Comparison of ENCODE assay signal across 16 cellular contexts in the genomic region with DNA sequence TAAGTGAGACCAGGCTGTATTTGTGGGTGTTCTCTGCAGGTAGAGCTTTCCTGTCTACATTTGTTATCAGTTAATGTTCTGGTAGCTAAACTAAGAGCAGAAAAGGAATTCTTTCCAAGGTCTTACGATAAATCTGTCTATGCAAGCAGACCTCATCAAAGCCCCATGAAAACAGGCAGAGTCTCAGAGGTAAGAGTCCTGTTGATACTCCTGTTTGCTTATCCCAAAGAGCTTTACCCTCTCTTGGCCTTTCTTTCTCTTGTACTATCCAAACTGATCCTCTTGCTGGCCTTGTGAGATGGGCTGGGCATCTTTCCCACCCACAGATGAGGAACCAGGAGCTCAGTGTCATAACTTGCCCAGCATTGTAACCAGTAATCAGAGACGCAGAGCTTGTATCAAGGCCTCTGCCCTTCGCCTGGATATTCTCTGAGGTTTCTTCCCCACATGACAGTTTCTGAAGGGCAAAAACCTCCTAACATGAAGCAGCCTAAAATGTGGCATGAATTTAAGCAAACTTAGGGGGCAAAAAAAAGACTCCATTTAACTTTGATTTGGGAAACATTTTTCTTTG. TPM values are rescaled to one million over a fixed set of nuclear protein-coding genes. Genes with fewer than 3 reads are reported as not detected.
DNase-seq lines count a peak whose midpoint lies in the region; ATAC-seq and TF ChIP-seq lines count a peak whose summit lies in the region.
"Had no signal": no experiment of that assay in that cellular context is flagged by ENCODE, and none has a peak within 500 bp of the region (broad histone marks: within the 10 kb centered on the region; RNA-seq: fewer than 3 reads in every experiment).

No MANE protein-coding gene starts in this region.

- intact Hi-C loops in heart right ventricle (cut with DNase I) (no loop called here), head of caudate nucleus (cut with DNase I) (no loop called here)

- no peak overlapping the region for H2BK5ac ChIP-seq in neuronal stem cell (ENCODE audit: low read length)

- H3K14ac ChIP-seq in neuronal stem cell (ENCODE audit: low read length): no peak overlapping the region

- H3K27me3 ChIP-seq in heart right ventricle (no peaks in the 10 kb centered on the region), neuronal stem cell (ENCODE audit: control insufficient read depth in 3 of 3, insufficient read depth in 3 of 3, low read depth in 1 of 3, low read length in 3 of 3) (no peaks in the 10 kb centered on the region)

- H3K27ac ChIP-seq in heart right ventricle: peak overlapping the region; percentile 65 to 89 (median 78)
- H3K27ac ChIP-seq in neuronal stem cell (replicated peaks; ENCODE audit: low read length): no peak overlapping the region
- H3K27ac ChIP-seq: coronary artery had no signal

- H2AK5ac ChIP-seq in neuronal stem cell (ENCODE audit: low read depth, low read length): no peak overlapping the region

- 51 to 71% methylated on average over 3 of the region's 3 CpGs for WGBS in heart right ventricle, 2 donors
- no CpG with 5 or more reads among the region's 3 CpGs for WGBS in neuronal stem cell (ENCODE audit: extremely low coverage in 2 of 2, insufficient read length in 2 of 2, insufficient replicate concordance in 1 of 2), 2 donors

- H3K36me3 ChIP-seq in heart right ventricle: no peaks in the 10 kb centered on the region
- H3K36me3 ChIP-seq in neuronal stem cell (replicated peaks in 1 of 2; ENCODE audit: control insufficient read depth in 2 of 2, insufficient read depth in 2 of 2, low read length in 2 of 2): peaks cover 0 to 28% of the 10 kb centered on the region in 2 donors
- H3K36me3 ChIP-seq: prostate gland had no signal

- no peaks in the 10 kb centered on the region for H3K9me3 ChIP-seq in heart right ventricle
- peaks cover 0 to 14% of the 10 kb centered on the region in 2 donors for H3K9me3 ChIP-seq in neuronal stem cell (replicated peaks in 1 of 2; ENCODE audit: control insufficient read depth in 2 of 2, insufficient read depth in 1 of 2, low read depth in 1 of 2, low read length in 2 of 2)
- H3K9me3 ChIP-seq: prostate gland had no signal

- H4K8ac ChIP-seq in neuronal stem cell (ENCODE audit: low read depth, low read length): peak overlapping the region; percentile 58

- no peak overlapping the region for H3K4me2 ChIP-seq in neuronal stem cell (ENCODE audit: insufficient read depth, low read length, poor library complexity, severe bottlenecking)

- TF ChIP-seq CTCF in heart right ventricle (IDR thresholded peaks at IDR 0.05): no peak

- no peak overlapping the region for H2BK120ac ChIP-seq in neuronal stem cell (ENCODE audit: low read depth, low read length)

- no peak overlapping the region for H2AFZ ChIP-seq in neuronal stem cell (ENCODE audit: low read length)

- H3K4ac ChIP-seq in neuronal stem cell (ENCODE audit: low read length): no peak overlapping the region

- H3K4me1 ChIP-seq in heart right ventricle: peaks cover 6 to 69% (median 40%) of the 10 kb centered on the region in 9 donors
- H3K4me1 ChIP-seq in neuronal stem cell (ENCODE audit: control insufficient read depth in 2 of 2, insufficient read depth in 1 of 2, low read depth in 1 of 2, low read length in 2 of 2): peaks cover 0 to 2% of the 10 kb centered on the region in 2 donors
- H3K4me1 ChIP-seq: prostate gland had no signal

- no peak overlapping the region for H4K91ac ChIP-seq in neuronal stem cell (ENCODE audit: low read depth, low read length, poor library complexity)

- no peak overlapping the region for H3K23ac ChIP-seq in neuronal stem cell (ENCODE audit: low read depth, low read length, poor library complexity)

- no peak overlapping the region for H2BK15ac ChIP-seq in neuronal stem cell (ENCODE audit: low read length)

- H3K9ac ChIP-seq in neuronal stem cell (ENCODE audit: low read depth, low read length, poor library complexity): peak overlapping the region; percentile 65

- H3K18ac ChIP-seq in neuronal stem cell (ENCODE audit: low read length): no peak overlapping the region

- DNase-seq in G401 (ENCODE audit: low spot score) (peak; percentile 64), NCI-H69 (lab: John Stamatoyannopoulos, UW) (peak; percentile 80), heart right ventricle (no peak), neuronal stem cell (ENCODE audit: low spot score) (no peak), head of caudate nucleus (no peak), NCI-H524 (lab: John Stamatoyannopoulos, UW) (no peak)
- DNase-seq in activated CD4-positive, alpha-beta T cell treated with anti-CD3 and anti-CD28 coated beads for 48 hours: no peak
- DNase-seq: activated effector memory CD4-positive, alpha-beta T cell treated with anti-CD3 and anti-CD28 coated beads, Interleukin-2, amount 50 U/mL, for 16 hours; aorta; erythroblast; SHP77 had no signal

- H3K4me3 ChIP-seq in heart right ventricle (no peak overlapping the region), neuronal stem cell (ENCODE audit: low read length in 2 of 2) (no peak overlapping the region)
- H3K4me3 ChIP-seq: coronary artery, prostate gland had no signal

- in situ Hi-C loops in G401 (cut with HindIII; ENCODE audit: low sequenced_read_pairs): no loop called here

- no peaks in the 10 kb centered on the region for H3K79me1 ChIP-seq in neuronal stem cell (ENCODE audit: low read depth, low read length)

- peak in 3 of 8 donors; percentile 18 to 40 (median 27) for ATAC-seq in heart right ventricle
- ATAC-seq in GM21447 (IDR thresholded peaks at IDR 0.05; ENCODE audit: unreplicated experiment): no peak

- no peak overlapping the region for H2BK12ac ChIP-seq in neuronal stem cell (ENCODE audit: low read length)

RNA-seq across cellular contexts. Expression of gene PRKACG, which starts 33.5 kb away (rescaled TPM):
- total RNA-seq in G401 (2014; rRNA removed; shearing (Covaris generic)): not detected in 2 replicates
- total RNA-seq in heart right ventricle: not detected
- not detected for polyA plus RNA-seq in heart right ventricle
- polyA plus RNA-seq in neuronal stem cell (2013, experiment 1 of 2): not detected
- polyA plus RNA-seq in neuronal stem cell (2013, experiment 2 of 2): not detected
- total RNA-seq: aorta, kidney epithelial cell, subcutaneous adipose tissue had no signal
- polyA plus RNA-seq: aorta had no signal

RNA-seq across cellular contexts. Expression of gene FXN, which starts 55.1 kb away (rescaled TPM):
- total RNA-seq in G401 (2014; rRNA removed; shearing (Covaris generic)): 8.7 and 29.9 TPM in 2 replicates
- total RNA-seq in heart right ventricle: 10 to 100 TPM; 18.8 to 41.8 (median 36.8) TPM
- 10 to 100 TPM in 1 of 2 donors, 1 to 10 TPM in 1; 7.8 to 15.0 TPM for polyA plus RNA-seq in heart right ventricle
- 32.9 TPM for polyA plus RNA-seq in neuronal stem cell (2013, experiment 1 of 2)
- 33.9 TPM for polyA plus RNA-seq in neuronal stem cell (2013, experiment 2 of 2)

Comparison
In these comparisons a context has a peak if more than half of its experiments do, and no peak if none do; other contexts are left out.
1. DNase-seq: peak in G401 (single experiment) and NCI-H69 (single experiment); none in heart right ventricle (0 of 2), neuronal stem cell (single experiment), head of caudate nucleus (0 of 42), activated CD4-positive, alpha-beta T cell treated with anti-CD3 and anti-CD28 coated beads for 48 hours (single experiment) and NCI-H524 (0 of 2).